7 cellular contexts compared by ENCODE assay signal in the genomic region with DNA sequence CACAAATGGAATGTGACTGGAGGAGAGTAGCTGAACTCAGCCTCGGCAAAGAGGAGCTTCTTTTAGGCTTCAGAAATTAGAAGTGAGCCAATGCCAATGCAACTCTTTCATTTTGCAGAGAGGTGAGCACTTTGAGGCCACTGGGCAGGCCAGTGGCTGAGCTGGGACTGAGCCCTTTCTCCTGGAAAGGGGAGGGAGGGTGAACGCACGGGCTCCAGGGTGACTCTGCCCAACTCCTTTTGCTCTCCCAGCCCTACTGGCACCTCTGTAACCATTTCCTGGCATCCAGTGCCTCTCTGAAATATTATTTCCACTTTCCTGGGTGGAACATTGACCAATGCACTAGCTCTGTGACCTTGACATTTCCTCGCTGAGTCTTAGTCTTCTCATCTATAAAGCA.
"Had no signal": no experiment of that assay in that cellular context is flagged by ENCODE, and none has a peak within 500 bp of the region (broad histone marks: within the 10 kb centered on the region; RNA-seq: fewer than 3 reads in every experiment).

No MANE protein-coding gene starts in this region.

- DNase-seq: IMR-90, KBM-7, KG1 had no signal

- H3K4me3 Mint-ChIP-seq: IgD-negative memory B cell had no signal

- H3K4me3 ChIP-seq: K562 had no signal

- H3K27ac ChIP-seq: HL-60 had no signal

- ATAC-seq: HepG2, K562 had no signal

- H3K36me3 Mint-ChIP-seq: IgD-negative memory B cell had no signal

- H3K27ac Mint-ChIP-seq: IgD-negative memory B cell had no signal

- H3K27me3 Mint-ChIP-seq: IgD-negative memory B cell had no signal
